Comparison of ENCODE assay signal across 22 cellular contexts in genomic region chr6:28914941-28915340, GRCh38.
"Had no signal": no experiment of that assay in that cellular context is flagged by ENCODE, and none has a peak within 500 bp of the region (broad histone marks: within the 10 kb centered on the region; RNA-seq: fewer than 3 reads in every experiment).

No MANE protein-coding gene starts in this region.

- H3K27ac ChIP-seq: KMS-11, RWPE1 had no signal

- H3K4me3 ChIP-seq: K562 had no signal

- DNase-seq: Kasumi-1, MM.1S, NCI-H1092 treated with DMSO at 0.1 percent for 48 hours, NCI-H1436, NCI-H187, NCI-H2029, NCI-H2081 treated with DMSO at 0.1 percent for 48 hours, NCI-H2171, NCI-H226, NCI-H446, NCI-H510A, NCI-H524 treated with DMSO at 0.1 percent for 48 hours, NCI-H69, NCI-H774, PC-3, SHP77, SK-N-SH had no signal

- H3K27me3 Mint-ChIP-seq: IgD-negative memory B cell had no signal

- ATAC-seq: K562, Panc1, PC-3 had no signal

- FAIRE-seq: K562 had no signal

- H3K9me3 Mint-ChIP-seq: IgD-negative memory B cell had no signal

- H3K4me3 Mint-ChIP-seq: IgD-negative memory B cell had no signal

- H3K9ac ChIP-seq: KMS-11, SK-N-SH had no signal

- H3K9me3 ChIP-seq: SK-N-SH had no signal

- H3K4me2 ChIP-seq: KMS-11, SK-N-SH had no signal

- H3K27ac Mint-ChIP-seq: IgD-negative memory B cell had no signal
